Comparison of ENCODE assay signal across 28 cellular contexts in genomic region chr12:42447371-42447786, GRCh38.
A peak's percentile ranks its signal among the peaks of the same experiment; 100 is the strongest.
DNase-seq lines count a peak whose midpoint lies in the region; ATAC-seq, FAIRE-seq and TF ChIP-seq lines count a peak whose summit lies in the region.
"Had no signal": no experiment of that assay in that cellular context is flagged by ENCODE, and none has a peak within 500 bp of the region (broad histone marks: within the 10 kb centered on the region; RNA-seq: fewer than 3 reads in every experiment).

No MANE protein-coding gene starts in this region.

- no peak for FAIRE-seq in astrocyte (lab: Jason Lieb, UNC)
- FAIRE-seq: kidney had no signal

- H3K36me3 Mint-ChIP-seq in astrocyte (ENCODE audit: low read depth, unreplicated experiment) = peaks cover 34% of the 10 kb centered on the region

- 61 to 66% methylated on average over 3 of the region's 3 CpGs for WGBS in aorta, 2 donors

- H3K79me2 ChIP-seq in Karpas-422 (ENCODE audit: low read length) = no peaks in the 10 kb centered on the region
- H3K79me2 ChIP-seq in astrocyte (ENCODE audit: insufficient read depth, low read length) = no peaks in the 10 kb centered on the region

- H3K27ac Mint-ChIP-seq in astrocyte (ENCODE audit: unreplicated experiment) = no peak overlapping the region
- H3K27ac Mint-ChIP-seq: activated naive CD8-positive, alpha-beta T cell treated with anti-CD3 and anti-CD28 coated beads for 36 hours; activated T-helper 1 cell treated with anti-CD3 and anti-CD28 coated beads, Interleukin-12 subunit alpha, Interleukin-12 subunit beta, Interleukin-2, Interleukin-4 antibody, amounts not matched to agents 30 ng/mL and 10 ng/mL and 1 ng/mL, durations not matched to agents 14 hours and 24 hours and 36 hours; CD4-positive, alpha-beta memory T cell; endodermal cell; H9; T-helper 1 cell treated with Interleukin-12 subunit alpha and Interleukin-12 subunit beta and Interleukin-4 antibody, amounts not matched to agents 30 μg/mL and 1 μg/mL, for 36 hours had no signal

- H3K9ac ChIP-seq in Karpas-422 (ENCODE audit: low read length) (peak overlapping the region; percentile 48), astrocyte (ENCODE audit: low read length) (no peak overlapping the region)

- no peaks in the 10 kb centered on the region for H3K9me3 Mint-ChIP-seq in astrocyte (ENCODE audit: unreplicated experiment)
- H3K9me3 Mint-ChIP-seq: activated T-helper 1 cell treated with anti-CD3 and anti-CD28 coated beads, Interleukin-12 subunit alpha, Interleukin-12 subunit beta, Interleukin-2, Interleukin-4 antibody, amounts not matched to agents 30 ng/mL and 10 ng/mL and 1 ng/mL, durations not matched to agents 14 hours and 24 hours and 36 hours; T-helper 1 cell treated with Interleukin-12 subunit alpha and Interleukin-12 subunit beta and Interleukin-4 antibody, amounts not matched to agents 30 μg/mL and 1 μg/mL, for 36 hours had no signal

- H3K4me1 Mint-ChIP-seq in astrocyte (ENCODE audit: low read depth, unreplicated experiment) = peaks cover 9% of the 10 kb centered on the region
- H3K4me1 Mint-ChIP-seq: activated naive CD8-positive, alpha-beta T cell treated with anti-CD3 and anti-CD28 coated beads for 36 hours; CD4-positive, alpha-beta memory T cell had no signal

- H3K9me3 ChIP-seq in Karpas-422 (ENCODE audit: low read length) (no peaks in the 10 kb centered on the region), astrocyte (ENCODE audit: insufficient read depth, low read depth, low read length) (no peaks in the 10 kb centered on the region), MG63 (no peaks in the 10 kb centered on the region), aorta (ENCODE audit: control insufficient read depth, low read length) (no peaks in the 10 kb centered on the region)
- H3K9me3 ChIP-seq: right lobe of liver, uterus had no signal

- H3K27me3 ChIP-seq in Karpas-422 (ENCODE audit: low read length) (no peaks in the 10 kb centered on the region), astrocyte (ENCODE audit: insufficient read depth, low read length) (no peaks in the 10 kb centered on the region), MG63 (no peaks in the 10 kb centered on the region), aorta (ENCODE audit: control insufficient read depth in 1 of 2, insufficient read depth in 2 of 2, low read length in 1 of 2) (no peaks in the 10 kb centered on the region)
- H3K27me3 ChIP-seq: right lobe of liver, uterus had no signal

- H3K4me3 ChIP-seq in Karpas-422 (ENCODE audit: low read length) = peak overlapping the region; percentile 35
- no peak overlapping the region for H3K4me3 ChIP-seq in astrocyte (ENCODE audit: insufficient read depth, low read depth, low read length)
- H3K4me3 ChIP-seq in MG63 = no peak overlapping the region
- no peak overlapping the region for H3K4me3 ChIP-seq in aorta (ENCODE audit: low read length in 2 of 2)
- H3K4me3 ChIP-seq: right lobe of liver, uterus had no signal

- H3K27ac ChIP-seq in Karpas-422 (ENCODE audit: low read length) (peak overlapping the region; percentile 94), astrocyte (ENCODE audit: low read depth, low read length) (no peak overlapping the region), aorta (ENCODE audit: low read depth in 1 of 2, low read length in 2 of 2) (peak overlapping the region in 1 of 2 donors; percentile 44)
- H3K27ac ChIP-seq: HL-60, right lobe of liver, uterus had no signal

- peak overlapping the region; percentile 77 for H3K4me2 ChIP-seq in Karpas-422 (ENCODE audit: low read depth, low read length, poor library complexity, severe bottlenecking)
- peak overlapping the region; percentile 24 for H3K4me2 ChIP-seq in astrocyte (ENCODE audit: low read length)

- no peaks in the 10 kb centered on the region for H4K20me1 ChIP-seq in Karpas-422 (ENCODE audit: insufficient read depth, low read depth, low read length)
- no peaks in the 10 kb centered on the region for H4K20me1 ChIP-seq in astrocyte (ENCODE audit: insufficient read depth, low read length)

- ATAC-seq in GM18519 (IDR thresholded peaks at IDR 0.05; ENCODE audit: low FRiP score, unreplicated experiment) = no peak
- no peak for ATAC-seq in esophagus mucosa
- ATAC-seq in aorta (ENCODE audit: low FRiP score) = no peak
- ATAC-seq: right lobe of liver had no signal

- intact Hi-C loops in aorta (cut with DNase I) = no loop called here

- DNase-seq in Karpas-422 = peak; percentile 74
- DNase-seq in astrocyte (ENCODE audit: low read depth) = peak; percentile 49
- DNase-seq in germinal center (ENCODE audit: low spot score) = peak; percentile 18
- DNase-seq in pulmonary artery endothelial cell (ENCODE audit: low read depth, low spot score) = peak; percentile 41
- no peak for DNase-seq in MG63
- DNase-seq in aorta = no peak
- DNase-seq: activated CD4-positive, CD25-positive, alpha-beta regulatory T cell; activated CD8-positive, alpha-beta memory T cell treated with anti-CD3 and anti-CD28 coated beads for 24 hours; activated naive CD8-positive, alpha-beta T cell treated with anti-CD3 and anti-CD28 coated beads for 36 hours; caudate nucleus; CD4-positive, alpha-beta memory T cell; DMS79 treated with DMSO at 0.1 percent for 48 hours; endodermal cell; H9; hypothalamus; kidney; midbrain; NCI-H1048; NCI-H524; nucleus accumbens; right lobe of liver; Right ventricle myocardium superior; uterus had no signal

- peaks cover 74% of the 10 kb centered on the region for H3K4me1 ChIP-seq in Karpas-422 (ENCODE audit: low read length)
- peaks cover 24% of the 10 kb centered on the region for H3K4me1 ChIP-seq in astrocyte (ENCODE audit: insufficient read depth, low read length)
- peaks cover 2 to 4% of the 10 kb centered on the region in 2 donors for H3K4me1 ChIP-seq in aorta (ENCODE audit: control insufficient read depth in 1 of 2, insufficient read depth in 2 of 2, low read length in 2 of 2)
- H3K4me1 ChIP-seq: right lobe of liver, uterus had no signal

- H3K4me3 Mint-ChIP-seq in astrocyte (ENCODE audit: unreplicated experiment) = no peak overlapping the region
- H3K4me3 Mint-ChIP-seq: activated naive CD8-positive, alpha-beta T cell treated with anti-CD3 and anti-CD28 coated beads for 36 hours; activated T-helper 1 cell treated with anti-CD3 and anti-CD28 coated beads, Interleukin-12 subunit alpha, Interleukin-12 subunit beta, Interleukin-2, Interleukin-4 antibody, amounts not matched to agents 30 ng/mL and 10 ng/mL and 1 ng/mL, durations not matched to agents 14 hours and 24 hours and 36 hours; CD4-positive, alpha-beta memory T cell; endodermal cell; H9; T-helper 1 cell treated with Interleukin-12 subunit alpha and Interleukin-12 subunit beta and Interleukin-4 antibody, amounts not matched to agents 30 μg/mL and 1 μg/mL, for 36 hours had no signal

- no peaks in the 10 kb centered on the region for H3K27me3 Mint-ChIP-seq in astrocyte (ENCODE audit: low read depth, unreplicated experiment)
- H3K27me3 Mint-ChIP-seq: activated naive CD8-positive, alpha-beta T cell treated with anti-CD3 and anti-CD28 coated beads for 36 hours; CD4-positive, alpha-beta memory T cell had no signal

- TF ChIP-seq CTCF in astrocyte (IDR thresholded peaks at IDR 0.05; ENCODE audit: insufficient read depth, low read depth, low read length) = no peak

- no peaks in the 10 kb centered on the region for H3K9me2 ChIP-seq in Karpas-422 (replicated peaks; ENCODE audit: insufficient read depth, low read length)

- H3K36me3 ChIP-seq in Karpas-422 (ENCODE audit: insufficient read depth, low read length) = peaks cover 32% of the 10 kb centered on the region
- H3K36me3 ChIP-seq in astrocyte (ENCODE audit: insufficient read depth, low read length) = peaks cover 15% of the 10 kb centered on the region
- H3K36me3 ChIP-seq in MG63 = peaks cover 25% of the 10 kb centered on the region
- H3K36me3 ChIP-seq in aorta (ENCODE audit: control insufficient read depth in 1 of 2, insufficient read depth in 2 of 2, low read length in 1 of 2) = peaks cover 0 to 1% of the 10 kb centered on the region in 2 donors
- H3K36me3 ChIP-seq: uterus had no signal

- H2AFZ ChIP-seq in Karpas-422 (ENCODE audit: low read length) (no peak overlapping the region), astrocyte (ENCODE audit: low read depth, low read length) (no peak overlapping the region)

Comparison
In these comparisons a context has a peak if more than half of its experiments do, and no peak if none do; other contexts are left out.
1. DNase-seq: peak in Karpas-422 (single experiment), astrocyte (single experiment), germinal center (single experiment) and pulmonary artery endothelial cell (single experiment); none in MG63 (single experiment) and aorta (0 of 2).